13 cellular contexts compared by ENCODE assay signal in genomic region chr16:85350146-85350728, GRCh38.
DNase-seq lines count a peak whose midpoint lies in the region; ATAC-seq lines count a peak whose summit lies in the region.
"Had no signal": no experiment of that assay in that cellular context is flagged by ENCODE, and none has a peak within 500 bp of the region (broad histone marks: within the 10 kb centered on the region; RNA-seq: fewer than 3 reads in every experiment).

No MANE protein-coding gene starts in this region.

- H3K9me3 ChIP-seq in mesenchymal stem cell (ENCODE audit: control insufficient read depth, low read length) (no peaks in the 10 kb centered on the region), thymus (ENCODE audit: control insufficient read depth) (no peaks in the 10 kb centered on the region)
- H3K9me3 ChIP-seq: esophagus squamous epithelium had no signal

- H3K4me2 ChIP-seq in mesenchymal stem cell (ENCODE audit: low read length, poor library complexity, severe bottlenecking), result no peak overlapping the region

- H3K36me3 ChIP-seq in mesenchymal stem cell (ENCODE audit: control insufficient read depth in 1 of 2, insufficient read depth in 2 of 2, low read depth in 1 of 2, low read length in 2 of 2) (no peaks in the 10 kb centered on the region), thymus (ENCODE audit: control insufficient read depth, insufficient read depth) (no peaks in the 10 kb centered on the region)
- H3K36me3 ChIP-seq: esophagus squamous epithelium had no signal

- H3K4ac ChIP-seq in mesenchymal stem cell (ENCODE audit: low read depth in 1 of 2, low read length in 2 of 2), result peak overlapping the region; percentile 83 to 93

- no peak overlapping the region for H2BK5ac ChIP-seq in mesenchymal stem cell (ENCODE audit: low read depth, low read length, poor library complexity, severe bottlenecking)

- H3K23ac ChIP-seq in mesenchymal stem cell (ENCODE audit: low read length in 2 of 2), result no peak overlapping the region

- peak overlapping the region; percentile 89 for H4K8ac ChIP-seq in mesenchymal stem cell (ENCODE audit: low read length)

- H4K91ac ChIP-seq in mesenchymal stem cell (ENCODE audit: low read length), result peak overlapping the region; percentile 97

- H2AK5ac ChIP-seq in mesenchymal stem cell (ENCODE audit: low read length, severe bottlenecking), result peak overlapping the region; percentile 84

- DNase-seq in NCI-H2171 treated with DMSO at 0.1 percent for 48 hours (lab: John Stamatoyannopoulos, UW) (peak; percentile 44), NCI-H2171 (lab: John Stamatoyannopoulos, UW) (no peak), mesenchymal stem cell (no peak), T1000 (lab: John Stamatoyannopoulos, UW) (no peak)
- DNase-seq: activated B cell treated with CpG ODN at 0.5 μM for 24 hours; activated CD8-positive, alpha-beta memory T cell treated with anti-CD3 and anti-CD28 coated beads, Interleukin-2, amount 10 ng/mL, durations not matched to agents 7 days and 5 days; CD4-positive, alpha-beta T cell; NCI-H1436 treated with DMSO at 0.1 percent for 48 hours had no signal

- no peak overlapping the region for H3K4me3 ChIP-seq in mesenchymal stem cell (ENCODE audit: insufficient read depth in 1 of 2, low read depth in 1 of 2, low read length in 2 of 2)
- H3K4me3 ChIP-seq in thymus (ENCODE audit: low read length), result no peak overlapping the region
- H3K4me3 ChIP-seq: esophagus squamous epithelium had no signal

- WGBS in mesenchymal stem cell, result 86% methylated on average over 9 of the region's 10 CpGs
- 88% methylated on average over 10 of the region's 10 CpGs for WGBS in thymus

- peak overlapping the region; percentile 93 to 98 for H3K18ac ChIP-seq in mesenchymal stem cell (ENCODE audit: low read depth in 1 of 2, low read length in 2 of 2)

- H3K27me3 ChIP-seq in mesenchymal stem cell (ENCODE audit: control insufficient read depth in 1 of 2, insufficient read depth in 1 of 2, low read length in 2 of 2) (no peaks in the 10 kb centered on the region), thymus (ENCODE audit: control insufficient read depth, insufficient read depth) (no peaks in the 10 kb centered on the region)

- H3K27ac ChIP-seq in angular gyrus (ENCODE audit: low read depth, low read length) (peak overlapping the region; percentile 35), mesenchymal stem cell (ENCODE audit: low read length, poor library complexity, severe bottlenecking) (no peak overlapping the region), thymus (ENCODE audit: low read depth) (peak overlapping the region; percentile 33)

- H3K9ac ChIP-seq in mesenchymal stem cell (ENCODE audit: low read length), result no peak overlapping the region

- H3K4me1 ChIP-seq in mesenchymal stem cell (ENCODE audit: control insufficient read depth, insufficient read depth, low read depth, low read length) (peaks cover 25% of the 10 kb centered on the region), thymus (ENCODE audit: control insufficient read depth, insufficient read depth, low read length) (no peaks in the 10 kb centered on the region)

- ATAC-seq in HG03354 (IDR thresholded peaks at IDR 0.05; ENCODE audit: poor library complexity, severe bottlenecking, unreplicated experiment) (no peak), HG03039 (IDR thresholded peaks at IDR 0.05; ENCODE audit: unreplicated experiment) (no peak)
- ATAC-seq: activated CD8-positive, alpha-beta memory T cell treated with anti-CD3 and anti-CD28 coated beads, Interleukin-2, amount 10 ng/mL, durations not matched to agents 7 days and 5 days had no signal

- H2BK12ac ChIP-seq in mesenchymal stem cell (ENCODE audit: low read length in 2 of 2), result peak overlapping the region; percentile 83 to 100

- no peak overlapping the region for H2AFZ ChIP-seq in mesenchymal stem cell (ENCODE audit: low read depth, low read length)

- H3K79me1 ChIP-seq in mesenchymal stem cell (replicated peaks; ENCODE audit: low read length, poor library complexity, severe bottlenecking), result peaks cover 19% of the 10 kb centered on the region

- H3K14ac ChIP-seq in mesenchymal stem cell (ENCODE audit: low read length in 2 of 2), result peak overlapping the region in 1 of 2 experiments; percentile 94

- H2BK120ac ChIP-seq in mesenchymal stem cell (ENCODE audit: low read depth, low read length), result peak overlapping the region; percentile 77

- peak overlapping the region; percentile 56 for H2BK15ac ChIP-seq in mesenchymal stem cell (ENCODE audit: low read depth, poor library complexity, severe bottlenecking)
